In genomic region chr17:39576187-39576586, GRCh38 we compare ENCODE assay signal across 10 cellular contexts. TPM values are rescaled to one million over a fixed set of nuclear protein-coding genes. Genes with fewer than 3 reads are reported as not detected.
A peak's percentile ranks its signal among the peaks of the same experiment; 100 is the strongest.
DNase-seq lines count a peak whose midpoint lies in the region; ATAC-seq, FAIRE-seq and TF ChIP-seq lines count a peak whose summit lies in the region.
"Had no signal": no experiment of that assay in that cellular context is flagged by ENCODE, and none has a peak within 500 bp of the region (broad histone marks: within the 10 kb centered on the region; RNA-seq: fewer than 3 reads in every experiment).

No MANE protein-coding gene starts in this region.

- no peak overlapping the region for H3K4me3 ChIP-seq in LNCaP clone FGC (ENCODE audit: low read depth, low read length)
- H3K4me3 ChIP-seq in GM12878 = no peak overlapping the region
- no peak overlapping the region for H3K4me3 ChIP-seq in osteoblast (ENCODE audit: insufficient read depth, low read length)

- H2AFZ ChIP-seq in GM12878 (ENCODE audit: control insufficient read depth, low read depth, low read length) (no peak overlapping the region), osteoblast (ENCODE audit: low read length) (no peak overlapping the region)

- no peaks in the 10 kb centered on the region for H4K20me1 ChIP-seq in GM12878 (ENCODE audit: control insufficient read depth, insufficient read depth)
- H4K20me1 ChIP-seq in osteoblast (ENCODE audit: insufficient read depth, low read length) = no peaks in the 10 kb centered on the region

- H3K9me3 ChIP-seq in GM12878 (replicated peaks; ENCODE audit: control insufficient read depth, insufficient read depth, low read length) = no peaks in the 10 kb centered on the region
- peaks cover under 1% of the 10 kb centered on the region for H3K9me3 ChIP-seq in osteoblast (ENCODE audit: low read depth, low read length)

- DNase-seq in NCI-H524 (lab: John Stamatoyannopoulos, UW) (peak; percentile 53 to 80), NCI-H524 treated with DMSO at 0.1 percent for 48 hours (lab: John Stamatoyannopoulos, UW) (no peak), LNCaP clone FGC (ENCODE audit: low read depth) (no peak), GM12878 (ENCODE audit: low read depth, low spot score) (no peak), osteoblast (ENCODE audit: insufficient read length, low spot score, missing footprints) (peak; percentile 89), NK-92 (lab: John Stamatoyannopoulos, UW; ENCODE audit: unreplicated experiment) (no peak), KBM-7 (no peak)
- DNase-seq: CD8-positive, alpha-beta memory T cell had no signal

- 5% methylated on average over 7 of the region's 7 CpGs for WGBS in GM12878 (ENCODE audit: insufficient coverage, insufficient replicate concordance, low lambda C conversion rate, missing lambda C conversion rate)

- FAIRE-seq in GM12878 (lab: Jason Lieb, UNC) = no peak

- H3K27me3 ChIP-seq in GM12878 (replicated peaks in 1 of 2; ENCODE audit: control insufficient read depth in 2 of 2, insufficient read depth in 2 of 2, low read length in 1 of 2) (peaks cover 0 to 4% of the 10 kb centered on the region in 2 experiments; a peak in 2 of 4 replicates), osteoblast (ENCODE audit: insufficient read depth, low read length) (peaks cover 19% of the 10 kb centered on the region)

- H3K4me1 ChIP-seq in GM12878 (ENCODE audit: control insufficient read depth, insufficient read depth, low read length) (no peaks in the 10 kb centered on the region), osteoblast (ENCODE audit: insufficient read depth, low read length) (no peaks in the 10 kb centered on the region)

- 0 out of 2 replicates have a peak, but pooled peaks have one; percentile 4 for TF ChIP-seq CTCF in LNCaP clone FGC (IDR thresholded peaks at IDR 0.05; ENCODE audit: control insufficient read depth, extremely low read depth, insufficient read depth)
- peak; percentile 24 to 63 (median 50) for TF ChIP-seq CTCF in GM12878 (IDR thresholded peaks at IDR 0.05 in 2 of 3, conservative IDR thresholded peaks at IDR 0.05 in 1 of 3; ENCODE audit: control insufficient read depth in 2 of 3, extremely low read depth in 1 of 3, insufficient read depth in 1 of 3, low read depth in 3 of 3, low read length in 3 of 3)
- peak; percentile 59 for TF ChIP-seq CTCF in osteoblast (IDR thresholded peaks at IDR 0.05; ENCODE audit: extremely low read depth, low read depth, low read length)

- no peak for TF ChIP-seq EP300 in GM12878 (IDR thresholded peaks at IDR 0.05; ENCODE audit: borderline replicate concordance in 1 of 2, control insufficient read depth in 1 of 2, low read depth in 2 of 2, low read length in 2 of 2)

- no peak for TF ChIP-seq RAD21 in GM12878 (IDR thresholded peaks at IDR 0.05; ENCODE audit: insufficient read depth, low read depth, low read length)

- H3K27ac ChIP-seq in GM12878 (ENCODE audit: control insufficient read depth, insufficient read depth) (no peak overlapping the region), osteoblast (ENCODE audit: low read depth, low read length) (no peak overlapping the region)

- SMC1A ChIA-PET in GM12878 (lab: Charles Lee; ENCODE audit: uncharacterized antibody, unreplicated experiment) = no interaction called here

- H3K36me3 ChIP-seq in GM12878 (ENCODE audit: control insufficient read depth in 2 of 2, insufficient read depth in 2 of 2, low read length in 1 of 2) (no peaks in the 10 kb centered on the region), osteoblast (ENCODE audit: insufficient read depth, low read length) (peaks cover 4% of the 10 kb centered on the region)

- in situ Hi-C loops in GM12878 (cut with MboI) = no loop called here
- in situ Hi-C loops in KBM-7 (cut with MboI; ENCODE audit: low pct_unique_long_range_greater_than_20kb, low sequenced_read_pairs) = no loop called here

- H3K79me2 ChIP-seq in GM12878 (ENCODE audit: control insufficient read depth, insufficient read depth, low read length) (no peaks in the 10 kb centered on the region), osteoblast (ENCODE audit: insufficient read depth, low read length) (no peaks in the 10 kb centered on the region)

- RAD21 ChIA-PET in GM12878 (lab: Charles Lee; ENCODE audit: unreplicated experiment) = interaction anchor here (0.6 kb wide), 1 partner anchor 215 kb away, joined by 3 read pairs; no protein-coding TSS in a partner anchor

- POLR2A ChIA-PET in GM12878 (lab: Charles Lee) = no interaction called here

- H3K4me2 ChIP-seq in GM12878 (ENCODE audit: control insufficient read depth, insufficient read depth) = no peak overlapping the region
- H3K4me2 ChIP-seq in osteoblast (ENCODE audit: insufficient read depth, low read length) = no peak overlapping the region

- CTCF ChIA-PET in GM12878 (lab: Yijun Ruan, JAX) = interaction anchor here (1.2 to 1.4 kb wide), 4 partner anchors 28 to 45 kb away, joined by 4 to 7 read pairs (median 5); no protein-coding TSS in a partner anchor

- H3K9ac ChIP-seq in GM12878 (ENCODE audit: control insufficient read depth, insufficient read depth, low read length) = no peak overlapping the region

- no TSS peak for BruUV-seq in GM12878 (replicated peaks; lab: Mats Ljungman, UMichigan)

- ATAC-seq in GM12878 (peak; percentile 57; the same call in 2 of the 3 replicates), HG03460 (IDR thresholded peaks at IDR 0.05; ENCODE audit: unreplicated experiment) (no peak)

- no peak for TF ChIP-seq POLR2A in GM12878 (IDR thresholded peaks at IDR 0.05; ENCODE audit: low read depth, low read length)

- intact Hi-C loops in GM12878 (cut with micrococcal nuclease; ENCODE audit: unreplicated experiment) = no loop called here

TF ChIP-seq in GM12878, 131 proteins besides CTCF, POLR2A, EP300 and RAD21:
- no peak for TF ChIP-seq ZSCAN29 (IDR thresholded peaks at IDR 0.05)
- no peak for TF ChIP-seq STAT3 (IDR thresholded peaks at IDR 0.05; ENCODE audit: low read depth, low read length)
- TF ChIP-seq CBX3 (IDR thresholded peaks at IDR 0.05; ENCODE audit: borderline replicate concordance, low read depth) = no peak
- no peak for TF ChIP-seq ZNF24 (IDR thresholded peaks at IDR 0.05)
TF ChIP-seq in GM12878: peak in this region for 0.

RNA-seq across cellular contexts. Expression of gene NEUROD2, which starts 31.5 kb away (rescaled TPM):
- not detected in 2 replicates for total RNA-seq in GM12878 (2013; cell fraction: nucleolus; rRNA removed)
- total RNA-seq in GM12878 (2014; rRNA removed) (not detected in 2 replicates), GM12878 (2014; rRNA removed; fragmentation: Illumina TruSeq; extraction: Trizol) (not detected in 2 replicates), GM12878 (2021) (not detected in 2 replicates), osteoblast (not detected in 2 replicates)
- polyA plus RNA-seq in GM12878 (2011; ENCODE audit: low read depth) = not detected
- polyA plus RNA-seq in GM12878 (2011; rRNA removed) (not detected in 2 replicates), GM12878 (2014; fragmentation: Illumina TruSeq; extraction: Trizol) (not detected in 2 replicates), GM12878 (2014; fragmentation: Nextera tagmentation; extraction: Ambion mirVana) (not detected), GM12878 (2014; rRNA removed) (not detected in 2 replicates), GM12878 (2016; fragmentation: Nextera tagmentation; extraction: Ambion mirVana) (not detected)
- polyA plus RNA-seq in GM12878 (2011; cell fraction: cytosol; rRNA removed) = not detected in 2 replicates
- not detected in 2 replicates for polyA plus RNA-seq in GM12878 (2011; cell fraction: nucleus; rRNA removed)
- 0.03 and 0.06 TPM in 2 replicates for polyA plus RNA-seq in GM12878 (2012)
- not detected in 2 replicates for polyA minus RNA-seq in GM12878 (2011; rRNA and poly(A)+ RNA removed)
- not detected in 2 replicates for polyA minus RNA-seq in GM12878 (2011; cell fraction: cytosol; rRNA and poly(A)+ RNA removed)
- not detected in 2 replicates for polyA minus RNA-seq in GM12878 (2011; cell fraction: nucleus; rRNA and poly(A)+ RNA removed)
- total RNA-seq: CD8-positive, alpha-beta memory T cell had no signal
- polyA plus RNA-seq: CD8-positive, alpha-beta memory T cell had no signal

RNA-seq across cellular contexts. Expression of gene PPP1R1B, which starts 50.6 kb away (rescaled TPM):
- total RNA-seq in GM12878 (2013; cell fraction: nucleolus; rRNA removed) = not detected in 2 replicates
- total RNA-seq in GM12878 (2014; rRNA removed) (not detected in 2 replicates), GM12878 (2014; rRNA removed; fragmentation: Illumina TruSeq; extraction: Trizol) (not detected in 2 replicates), GM12878 (2021) (not detected in 2 replicates), osteoblast (not detected in 2 replicates)
- polyA plus RNA-seq in GM12878 (2011; ENCODE audit: low read depth) = not detected
- polyA plus RNA-seq in GM12878 (2011; rRNA removed) (0.08 and 0.10 TPM in 2 replicates), GM12878 (2014; fragmentation: Illumina TruSeq; extraction: Trizol) (not detected in 2 replicates), GM12878 (2014; fragmentation: Nextera tagmentation; extraction: Ambion mirVana) (not detected), GM12878 (2014; rRNA removed) (not detected in 2 replicates), GM12878 (2016; fragmentation: Nextera tagmentation; extraction: Ambion mirVana) (not detected)
- 0.15 and 0.24 TPM in 2 replicates for polyA plus RNA-seq in GM12878 (2011; cell fraction: cytosol; rRNA removed)
- polyA plus RNA-seq in GM12878 (2011; cell fraction: nucleus; rRNA removed) = 0.10 TPM in 1 of 2 replicates, not detected in the other
- polyA plus RNA-seq in GM12878 (2012) = not detected in 2 replicates
- polyA minus RNA-seq in GM12878 (2011; rRNA and poly(A)+ RNA removed) = not detected in 2 replicates
- not detected in 2 replicates for polyA minus RNA-seq in GM12878 (2011; cell fraction: cytosol; rRNA and poly(A)+ RNA removed)
- not detected in 2 replicates for polyA minus RNA-seq in GM12878 (2011; cell fraction: nucleus; rRNA and poly(A)+ RNA removed)
- total RNA-seq: CD8-positive, alpha-beta memory T cell; mononuclear cell had no signal
- polyA plus RNA-seq: CD8-positive, alpha-beta memory T cell had no signal

Comparison
In these comparisons a context has a peak if more than half of its experiments do, and no peak if none do; other contexts are left out.
1. DNase-seq: peak in NCI-H524 (2 of 2) and osteoblast (single experiment); none in NCI-H524 treated with DMSO at 0.1 percent for 48 hours (single experiment), LNCaP clone FGC (single experiment), GM12878 (single experiment), NK-92 (single experiment) and KBM-7 (single experiment).
2. CTCF ChIP-seq: peak in every context shown above with its lines; median percentile 59 in osteoblast; 50 in GM12878; 4 in LNCaP clone FGC.